25 cellular contexts compared by ENCODE assay signal in the genomic region with DNA sequence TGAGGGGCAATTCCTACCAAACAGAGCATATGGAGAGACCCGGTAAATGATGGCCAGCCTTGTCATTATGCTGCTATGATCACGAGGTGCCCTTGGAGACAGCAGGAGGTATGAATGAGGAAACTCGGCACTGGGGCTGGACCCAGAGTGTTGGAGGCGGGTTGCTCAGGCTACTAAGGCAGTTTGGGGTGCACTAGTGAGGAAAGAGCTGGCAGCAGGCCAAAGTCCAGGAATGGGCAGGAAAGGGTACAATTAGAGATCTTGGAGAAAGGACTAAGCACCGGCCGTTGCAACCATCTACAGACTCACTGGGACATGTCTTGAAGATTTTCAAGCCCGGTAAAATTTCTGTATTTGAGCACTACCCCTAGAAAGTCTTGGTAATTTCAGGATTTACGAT. TPM values are rescaled to one million over a fixed set of nuclear protein-coding genes. Genes with fewer than 3 reads are reported as not detected.
"Had no signal": no experiment of that assay in that cellular context is flagged by ENCODE, and none has a peak within 500 bp of the region (broad histone marks: within the 10 kb centered on the region; RNA-seq: fewer than 3 reads in every experiment).

No MANE protein-coding gene starts in this region.

- H3K9me3 ChIP-seq: SK-N-SH had no signal

- H3K9ac ChIP-seq: SK-N-SH had no signal

- FAIRE-seq: HTR-8/SVneo, RCC 7860 had no signal

- H3K27ac ChIP-seq: HL-60 had no signal

- H3K9me2 ChIP-seq: SK-N-SH had no signal

- H3K4me2 ChIP-seq: SK-N-SH had no signal

- DNase-seq: KBM-7, NCI-H1092 treated with DMSO at 0.1 percent for 48 hours, NCI-H1436, NCI-H187, NCI-H2029, NCI-H2081 treated with DMSO at 0.1 percent for 48 hours, NCI-H2171, NCI-H226, NCI-H446, NCI-H510A, NCI-H524 treated with DMSO at 0.1 percent for 48 hours, NCI-H69, NCI-H774, Right ventricle myocardium superior, RPMI8226, SIG-M5, SK-N-SH, SW 1271 had no signal

RNA-seq across cellular contexts. Expression of a gene that starts 56.0 kb away (rescaled TPM):
- total RNA-seq: LHCN-M2, MCF 10A, SK-MEL-5 had no signal
- polyA plus RNA-seq: IgD-negative memory B cell had no signal
